ENCODE assay signal across 1 cellular context in the genomic region with DNA sequence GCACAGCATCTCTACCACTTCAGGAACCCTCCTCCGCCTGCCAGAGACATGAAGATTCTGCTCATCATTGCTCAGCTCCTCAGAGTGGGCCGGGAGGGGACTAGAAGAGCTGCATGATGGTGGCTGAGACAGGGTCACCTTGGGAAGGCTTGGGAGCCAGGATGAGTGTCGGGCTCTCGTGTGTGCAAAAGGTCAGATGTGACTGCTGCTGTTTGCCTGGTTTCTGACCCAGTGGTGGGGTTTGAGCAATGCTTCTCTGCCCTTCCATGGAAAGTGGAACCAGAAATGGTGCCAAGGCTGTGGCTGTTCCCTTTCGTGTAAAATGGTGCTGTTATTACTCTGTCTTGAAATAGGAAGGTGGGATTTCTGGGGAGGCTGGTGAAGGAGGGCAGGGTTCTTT. TPM values are rescaled to one million over a fixed set of nuclear protein-coding genes. Genes with fewer than 3 reads are reported as not detected.
"Had no signal": no experiment of that assay in that cellular context is flagged by ENCODE, and none has a peak within 500 bp of the region (broad histone marks: within the 10 kb centered on the region; RNA-seq: fewer than 3 reads in every experiment).

No MANE protein-coding gene starts in this region.

RNA-seq across cellular contexts. Expression of a gene that starts 0.9 kb away (rescaled TPM):
- total RNA-seq: HT1080 had no signal
